ENCODE assay signal across 12 cellular contexts in the genomic region with DNA sequence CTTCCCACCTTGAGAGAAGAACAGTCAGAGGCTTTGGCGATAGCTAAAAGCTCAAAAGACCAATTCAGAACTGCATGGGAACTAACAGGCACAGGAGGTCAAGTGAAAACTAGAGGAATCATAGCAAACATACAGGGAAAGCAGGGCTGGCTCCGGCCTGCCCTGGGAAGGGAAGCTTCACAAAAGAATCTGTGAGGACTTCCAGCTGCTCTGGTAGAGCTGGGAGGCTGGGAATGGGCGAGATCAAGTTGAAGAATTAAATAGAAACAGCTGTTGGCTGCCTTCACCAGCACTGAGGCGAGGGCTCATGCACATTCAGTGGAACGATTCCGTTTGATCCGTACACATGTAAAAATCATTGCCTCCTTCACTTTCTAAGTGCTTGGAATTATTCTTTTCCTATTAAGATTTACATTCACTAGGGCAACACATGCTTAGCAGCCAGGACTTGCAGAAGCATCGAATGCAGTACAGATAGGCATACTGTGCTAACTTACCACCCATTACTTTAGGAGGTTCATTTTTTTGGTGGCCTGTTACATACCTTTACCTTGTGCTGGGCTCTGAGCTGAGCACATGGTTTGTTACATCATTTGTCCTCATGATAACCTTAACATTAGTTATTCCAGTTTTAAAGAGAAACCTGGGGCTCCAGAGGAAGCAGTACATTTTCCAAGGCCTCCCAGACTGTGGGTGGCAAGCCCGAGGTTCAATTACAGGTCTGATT.
DNase-seq lines count a peak whose midpoint lies in the region; TF ChIP-seq lines count a peak whose summit lies in the region.
"Had no signal": no experiment of that assay in that cellular context is flagged by ENCODE, and none has a peak within 500 bp of the region (broad histone marks: within the 10 kb centered on the region; RNA-seq: fewer than 3 reads in every experiment).

No MANE protein-coding gene starts in this region.

- H3K4me2 ChIP-seq in GM23248 (ENCODE audit: unreplicated experiment): peak overlapping the region; percentile 12

- peak overlapping the region; percentile 92 for H3K27ac Mint-ChIP-seq in chondrocyte (ENCODE audit: unreplicated experiment)
- H3K27ac Mint-ChIP-seq: activated B cell treated with CpG ODN at 0.5 μM for 24 hours had no signal

- H3K9me3 Mint-ChIP-seq in chondrocyte (ENCODE audit: low read depth): peaks cover 3% of the 10 kb centered on the region
- H3K9me3 Mint-ChIP-seq: activated B cell treated with CpG ODN at 0.5 μM for 24 hours had no signal

- peaks cover 3% of the 10 kb centered on the region for H3K36me3 Mint-ChIP-seq in chondrocyte (ENCODE audit: low read depth)

- in situ Hi-C loops in GM23248 (cut with MboI): no loop called here

- WGBS in GM23248 (ENCODE audit: low coverage in 1 of 2, low lambda C conversion rate in 2 of 2, missing lambda C conversion rate in 2 of 2), 2 experiments: 20 to 23% methylated on average over 9 of the region's 9 CpGs

- H3F3A ChIP-seq in GM23248 (ENCODE audit: insufficient read depth): peaks cover 13% of the 10 kb centered on the region

- H3K79me2 ChIP-seq in GM23248 (ENCODE audit: insufficient read depth): no peaks in the 10 kb centered on the region

- H3K4me1 Mint-ChIP-seq in chondrocyte (ENCODE audit: low read depth): peaks cover 26% of the 10 kb centered on the region
- H3K4me1 Mint-ChIP-seq: activated B cell treated with CpG ODN at 0.5 μM for 24 hours had no signal

- H3K36me3 ChIP-seq in GM23248 (ENCODE audit: low read depth): no peaks in the 10 kb centered on the region
- H3K36me3 ChIP-seq in stomach smooth muscle (ENCODE audit: control insufficient read depth in 2 of 2, insufficient read depth in 2 of 2, low read length in 2 of 2): no peaks in the 10 kb centered on the region
- no peaks in the 10 kb centered on the region for H3K36me3 ChIP-seq in effector memory CD4-positive, alpha-beta T cell (ENCODE audit: control insufficient read depth, insufficient read depth, low read length)

- H3K4me3 ChIP-seq in GM23248 (0 out of 2 replicates have a peak overlapping the region, but pooled peaks have one; percentile 1), stomach smooth muscle (ENCODE audit: low read length in 2 of 2) (peak overlapping the region in 1 of 2 donors; percentile 16)
- no peak overlapping the region for H3K4me3 ChIP-seq in effector memory CD4-positive, alpha-beta T cell (ENCODE audit: insufficient read depth, low read depth, low read length, poor library complexity, severe bottlenecking)

- H3K27me3 Mint-ChIP-seq in chondrocyte (ENCODE audit: low read depth): no peaks in the 10 kb centered on the region

- peak; percentile 77 for DNase-seq in GM23248
- no peak for DNase-seq in chondrocyte (ENCODE audit: low spot score)
- DNase-seq in left kidney (ENCODE audit: low read depth, low spot score): peak; percentile 92
- DNase-seq in effector memory CD4-positive, alpha-beta T cell: no peak
- DNase-seq in medulla oblongata (ENCODE audit: extremely low spot score): no peak
- no peak for DNase-seq in NCI-H524 treated with DMSO at 0.1 percent for 48 hours (lab: John Stamatoyannopoulos, UW)
- DNase-seq in A172 (ENCODE audit: low spot score): no peak
- DNase-seq: activated B cell treated with CpG ODN at 0.5 μM for 24 hours, H7, mesendoderm, NCI-H1105 had no signal

- peak overlapping the region; percentile 4 for H3K4me3 Mint-ChIP-seq in chondrocyte (ENCODE audit: unreplicated experiment)
- H3K4me3 Mint-ChIP-seq: activated B cell treated with CpG ODN at 0.5 μM for 24 hours had no signal

- peak overlapping the region; percentile 86 for H2AFZ ChIP-seq in GM23248

- H3K27ac ChIP-seq in GM23248 (peak overlapping the region; percentile 48), stomach smooth muscle (ENCODE audit: low read length) (peak overlapping the region; percentile 37)
- no peak overlapping the region for H3K27ac ChIP-seq in effector memory CD4-positive, alpha-beta T cell (ENCODE audit: insufficient read depth, low read length, poor library complexity, severe bottlenecking)

- no peaks in the 10 kb centered on the region for H3K9me3 ChIP-seq in GM23248 (ENCODE audit: low read depth)
- H3K9me3 ChIP-seq in stomach smooth muscle (ENCODE audit: control insufficient read depth in 2 of 2, low read length in 2 of 2): no peaks in the 10 kb centered on the region
- no peaks in the 10 kb centered on the region for H3K9me3 ChIP-seq in effector memory CD4-positive, alpha-beta T cell (ENCODE audit: control insufficient read depth, low read length)

- H3K9ac ChIP-seq in GM23248 (no peak overlapping the region), stomach smooth muscle (ENCODE audit: low read length in 2 of 2) (no peak overlapping the region)

- H3K4me1 ChIP-seq in GM23248 (ENCODE audit: insufficient read depth) (peaks cover 20% of the 10 kb centered on the region), stomach smooth muscle (ENCODE audit: control insufficient read depth, insufficient read depth, low read length) (peaks cover 7% of the 10 kb centered on the region)
- no peaks in the 10 kb centered on the region for H3K4me1 ChIP-seq in effector memory CD4-positive, alpha-beta T cell (ENCODE audit: control insufficient read depth, insufficient read depth, low read length, poor library complexity, severe bottlenecking)

- H3K27me3 ChIP-seq in GM23248 (replicated peaks; ENCODE audit: insufficient read depth) (no peaks in the 10 kb centered on the region), stomach smooth muscle (ENCODE audit: control insufficient read depth in 1 of 2, insufficient read depth in 2 of 2, low read length in 2 of 2) (no peaks in the 10 kb centered on the region)
- H3K27me3 ChIP-seq in effector memory CD4-positive, alpha-beta T cell (replicated peaks; ENCODE audit: control insufficient read depth, insufficient read depth, low read length, poor library complexity, severe bottlenecking): no peaks in the 10 kb centered on the region

- no peak for TF ChIP-seq CTCF in chondrocyte (IDR thresholded peaks at IDR 0.05)

- no peaks in the 10 kb centered on the region for H3K9me2 ChIP-seq in GM23248 (ENCODE audit: insufficient read depth)

- no peaks in the 10 kb centered on the region for H4K20me1 ChIP-seq in GM23248 (ENCODE audit: insufficient read depth)

Comparison
In these comparisons a context has a peak if more than half of its experiments do, and no peak if none do; other contexts are left out.
1. DNase-seq: peak in GM23248 (single experiment) and left kidney (single experiment); none in chondrocyte (single experiment), effector memory CD4-positive, alpha-beta T cell (0 of 3), medulla oblongata (single experiment), NCI-H524 treated with DMSO at 0.1 percent for 48 hours (single experiment) and A172 (single experiment).